1 cellular context compared by ENCODE assay signal in genomic region chr2:20649586-20650375, GRCh38.
TF ChIP-seq lines count a peak whose summit lies in the region.

No MANE protein-coding gene starts in this region.

TF ChIP-seq in GM23338, 12 proteins besides CTCF, POLR2A, EP300 and RAD21 (continued from another document):
- TF ChIP-seq, protein P1, sequence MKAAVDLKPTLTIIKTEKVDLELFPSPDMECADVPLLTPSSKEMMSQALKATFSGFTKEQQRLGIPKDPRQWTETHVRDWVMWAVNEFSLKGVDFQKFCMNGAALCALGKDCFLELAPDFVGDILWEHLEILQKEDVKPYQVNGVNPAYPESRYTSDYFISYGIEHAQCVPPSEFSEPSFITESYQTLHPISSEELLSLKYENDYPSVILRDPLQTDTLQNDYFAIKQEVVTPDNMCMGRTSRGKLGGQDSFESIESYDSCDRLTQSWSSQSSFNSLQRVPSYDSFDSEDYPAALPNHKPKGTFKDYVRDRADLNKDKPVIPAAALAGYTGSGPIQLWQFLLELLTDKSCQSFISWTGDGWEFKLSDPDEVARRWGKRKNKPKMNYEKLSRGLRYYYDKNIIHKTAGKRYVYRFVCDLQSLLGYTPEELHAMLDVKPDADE (IDR thresholded peaks at IDR 0.05): no peak
- TF ChIP-seq POLR2AphosphoS5 (IDR thresholded peaks at IDR 0.05; ENCODE audit: low read depth) (no peak), NANOG (IDR thresholded peaks at IDR 0.05; ENCODE audit: borderline replicate concordance) (no peak), ZNF331 (CRISPR knock-in tag; IDR thresholded peaks at IDR 0.05; ENCODE audit: low read depth) (no peak), ZNF114 (CRISPR knock-in tag; IDR thresholded peaks at IDR 0.05) (no peak), EZH2 (IDR thresholded peaks at IDR 0.05; ENCODE audit: low read depth, unreplicated experiment) (no peak), JUNB (IDR thresholded peaks at IDR 0.05; ENCODE audit: unreplicated experiment) (no peak), EZH2phosphoT487 (IDR thresholded peaks at IDR 0.05; ENCODE audit: unreplicated experiment) (no peak), STAT1 (IDR thresholded peaks at IDR 0.05; ENCODE audit: unreplicated experiment) (no peak), CREB1 (CRISPR knock-in tag; IDR thresholded peaks at IDR 0.05; ENCODE audit: low read depth) (no peak)
- TF ChIP-seq, protein P2, sequence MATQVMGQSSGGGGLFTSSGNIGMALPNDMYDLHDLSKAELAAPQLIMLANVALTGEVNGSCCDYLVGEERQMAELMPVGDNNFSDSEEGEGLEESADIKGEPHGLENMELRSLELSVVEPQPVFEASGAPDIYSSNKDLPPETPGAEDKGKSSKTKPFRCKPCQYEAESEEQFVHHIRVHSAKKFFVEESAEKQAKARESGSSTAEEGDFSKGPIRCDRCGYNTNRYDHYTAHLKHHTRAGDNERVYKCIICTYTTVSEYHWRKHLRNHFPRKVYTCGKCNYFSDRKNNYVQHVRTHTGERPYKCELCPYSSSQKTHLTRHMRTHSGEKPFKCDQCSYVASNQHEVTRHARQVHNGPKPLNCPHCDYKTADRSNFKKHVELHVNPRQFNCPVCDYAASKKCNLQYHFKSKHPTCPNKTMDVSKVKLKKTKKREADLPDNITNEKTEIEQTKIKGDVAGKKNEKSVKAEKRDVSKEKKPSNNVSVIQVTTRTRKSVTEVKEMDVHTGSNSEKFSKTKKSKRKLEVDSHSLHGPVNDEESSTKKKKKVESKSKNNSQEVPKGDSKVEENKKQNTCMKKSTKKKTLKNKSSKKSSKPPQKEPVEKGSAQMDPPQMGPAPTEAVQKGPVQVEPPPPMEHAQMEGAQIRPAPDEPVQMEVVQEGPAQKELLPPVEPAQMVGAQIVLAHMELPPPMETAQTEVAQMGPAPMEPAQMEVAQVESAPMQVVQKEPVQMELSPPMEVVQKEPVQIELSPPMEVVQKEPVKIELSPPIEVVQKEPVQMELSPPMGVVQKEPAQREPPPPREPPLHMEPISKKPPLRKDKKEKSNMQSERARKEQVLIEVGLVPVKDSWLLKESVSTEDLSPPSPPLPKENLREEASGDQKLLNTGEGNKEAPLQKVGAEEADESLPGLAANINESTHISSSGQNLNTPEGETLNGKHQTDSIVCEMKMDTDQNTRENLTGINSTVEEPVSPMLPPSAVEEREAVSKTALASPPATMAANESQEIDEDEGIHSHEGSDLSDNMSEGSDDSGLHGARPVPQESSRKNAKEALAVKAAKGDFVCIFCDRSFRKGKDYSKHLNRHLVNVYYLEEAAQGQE (IDR thresholded peaks at IDR 0.05; ENCODE audit: unreplicated experiment): no peak
TF ChIP-seq in GM23338: peak in this region for 0.
